11 cellular contexts compared by ENCODE assay signal in genomic region chr3:42518800-42519567, GRCh38. TPM values are rescaled to one million over a fixed set of nuclear protein-coding genes. Genes with fewer than 3 reads are reported as not detected.
DNase-seq lines count a peak whose midpoint lies in the region; ATAC-seq, FAIRE-seq and TF ChIP-seq lines count a peak whose summit lies in the region.
"Had no signal": no experiment of that assay in that cellular context is flagged by ENCODE, and none has a peak within 500 bp of the region (broad histone marks: within the 10 kb centered on the region; RNA-seq: fewer than 3 reads in every experiment).

No MANE protein-coding gene starts in this region.

- H3K4me3 Mint-ChIP-seq in activated T-cell treated with anti-CD3 and anti-CD28 coated beads, Interleukin-2, amount 50 U/mL, for 72 hours: no peak overlapping the region
- H3K4me3 Mint-ChIP-seq: naive B cell had no signal

- no peak for TF ChIP-seq POLR2A in HepG2 (IDR thresholded peaks at IDR 0.05; ENCODE audit: insufficient read depth in 1 of 2, low read depth in 2 of 2, low read length in 2 of 2)

- H3K36me3 Mint-ChIP-seq in activated T-cell treated with anti-CD3 and anti-CD28 coated beads, Interleukin-2, amount 50 U/mL, for 72 hours (ENCODE audit: insufficient read depth in 2 of 2): no peaks in the 10 kb centered on the region
- H3K36me3 Mint-ChIP-seq: naive B cell had no signal

- H3K27me3 ChIP-seq in GM06990 (replicated peaks; ENCODE audit: control insufficient read depth, insufficient read depth, low read length) (no peaks in the 10 kb centered on the region), MM.1S (replicated peaks; ENCODE audit: insufficient read depth, low read length) (no peaks in the 10 kb centered on the region), HepG2 (ENCODE audit: control insufficient read depth in 1 of 2, insufficient read depth in 2 of 2, low read length in 2 of 2) (no peaks in the 10 kb centered on the region; a peak in 1 of 5 replicates)
- H3K27me3 ChIP-seq: gastroesophageal sphincter had no signal

- H4K20me1 ChIP-seq in MM.1S (ENCODE audit: insufficient read depth, low read length): no peaks in the 10 kb centered on the region
- H4K20me1 ChIP-seq in HepG2 (ENCODE audit: insufficient read depth, low read length): no peaks in the 10 kb centered on the region

- H3K4me3 ChIP-seq in GM06990 (replicated peaks; ENCODE audit: low read depth, low read length): no peak overlapping the region
- H3K4me3 ChIP-seq in MM.1S (ENCODE audit: low read length): no peak overlapping the region
- no peak overlapping the region for H3K4me3 ChIP-seq in HepG2 (replicated peaks in 1 of 3; ENCODE audit: insufficient read depth in 1 of 3, low read depth in 2 of 3, low read length in 3 of 3)
- H3K4me3 ChIP-seq: gastroesophageal sphincter had no signal

- no peaks in the 10 kb centered on the region for H3K36me3 ChIP-seq in GM06990 (ENCODE audit: control insufficient read depth, insufficient read depth, low read length)
- H3K36me3 ChIP-seq in MM.1S (replicated peaks; ENCODE audit: insufficient read depth, low read length): no peaks in the 10 kb centered on the region
- no peaks in the 10 kb centered on the region for H3K36me3 ChIP-seq in HepG2 (replicated peaks in 1 of 2; ENCODE audit: control insufficient read depth in 1 of 2, insufficient read depth in 2 of 2, low read length in 2 of 2)
- H3K36me3 ChIP-seq: gastroesophageal sphincter had no signal

- no peak for ATAC-seq in activated T-cell treated with anti-CD3 and anti-CD28 coated beads, Interleukin-2, amount 50 U/mL, for 72 hours (replicated peaks in 1 of 2)
- no peak for ATAC-seq in HepG2
- ATAC-seq: gastroesophageal sphincter had no signal

- peak; percentile 56 for TF ChIP-seq CTCF in GM06990 (IDR thresholded peaks at IDR 0.05; ENCODE audit: insufficient read depth, low read length, poor library complexity, severe bottlenecking)
- TF ChIP-seq CTCF in MM.1S (IDR thresholded peaks at IDR 0.05; ENCODE audit: low read length): peak; percentile 19; the same call in 1 of the 2 replicates
- TF ChIP-seq CTCF in HepG2 (CRISPR knock-in tag; IDR thresholded peaks at IDR 0.05): peak; percentile 44

- no peaks in the 10 kb centered on the region for H3K9me3 Mint-ChIP-seq in activated T-cell treated with anti-CD3 and anti-CD28 coated beads, Interleukin-2, amount 50 U/mL, for 72 hours
- H3K9me3 Mint-ChIP-seq: naive B cell had no signal

- FAIRE-seq in HepG2 (lab: Jason Lieb, UNC): no peak
- FAIRE-seq: GM18507 had no signal

- DNase-seq in GM06990 (ENCODE audit: extremely low read depth, insufficient read length) (no peak), MM.1S (no peak), HepG2 (ENCODE audit: low spot score) (no peak), NCI-H1092 treated with DMSO at 0.1 percent for 48 hours (lab: John Stamatoyannopoulos, UW) (no peak), COLO829 (ENCODE audit: low spot score) (no peak), COR-L47 (lab: John Stamatoyannopoulos, UW) (no peak)
- peak; percentile 22 to 35 for DNase-seq in activated T-cell treated with anti-CD3 and anti-CD28 coated beads, Interleukin-2, amount 50 U/mL, for 72 hours
- DNase-seq: HCEC 1CT, naive B cell had no signal

- intact Hi-C loops in HepG2 (cut with micrococcal nuclease; ENCODE audit: unreplicated experiment): no loop called here

- H3K4me2 ChIP-seq in MM.1S (ENCODE audit: low read depth, low read length) (no peak overlapping the region), HepG2 (ENCODE audit: low read depth, low read length) (no peak overlapping the region)

- 20% methylated on average over 3 of the region's 6 CpGs for WGBS in HepG2 (ENCODE audit: low lambda C conversion rate)

- no peaks in the 10 kb centered on the region for H3F3A ChIP-seq in MM.1S (ENCODE audit: insufficient read depth, low read length)

- POLR2A ChIA-PET in HepG2 (lab: Yijun Ruan, JAX): no interaction called here

- H3K9me3 ChIP-seq in MM.1S (replicated peaks; ENCODE audit: insufficient read depth, low read length) (no peaks in the 10 kb centered on the region), HepG2 (ENCODE audit: low read length) (no peaks in the 10 kb centered on the region)
- H3K9me3 ChIP-seq: gastroesophageal sphincter had no signal

- CTCF ChIA-PET in HepG2 (lab: Yijun Ruan, JAX; ENCODE audit: low intra/inter-chr PET ratio, low total read pairs): no interaction called here

- no peak for TF ChIP-seq EP300 in HepG2 (IDR thresholded peaks at IDR 0.05; ENCODE audit: low read depth in 2 of 2, low read length in 2 of 2)
- no peak for TF ChIP-seq EP300 in HepG2 (CRISPR knock-in tag; IDR thresholded peaks at IDR 0.05; ENCODE audit: borderline replicate concordance)

- peaks cover 28% of the 10 kb centered on the region for H3K4me1 Mint-ChIP-seq in activated T-cell treated with anti-CD3 and anti-CD28 coated beads, Interleukin-2, amount 50 U/mL, for 72 hours (ENCODE audit: low read depth)
- H3K4me1 Mint-ChIP-seq: naive B cell had no signal

- TF ChIP-seq RAD21 in HepG2 (CRISPR knock-in tag; IDR thresholded peaks at IDR 0.05): no peak

- H3K27ac Mint-ChIP-seq in activated T-cell treated with anti-CD3 and anti-CD28 coated beads, Interleukin-2, amount 50 U/mL, for 72 hours: peak overlapping the region; percentile 43

- in situ Hi-C loops in HepG2 (cut with HindIII; ENCODE audit: extremely low pct_ligation_motif_present, low pct_unique_long_range_greater_than_20kb): no loop called here

- H3K27me3 Mint-ChIP-seq in activated T-cell treated with anti-CD3 and anti-CD28 coated beads, Interleukin-2, amount 50 U/mL, for 72 hours (ENCODE audit: low read depth): no peaks in the 10 kb centered on the region
- H3K27me3 Mint-ChIP-seq: naive B cell had no signal

- H2AFZ ChIP-seq in MM.1S (ENCODE audit: low read length) (no peak overlapping the region), HepG2 (ENCODE audit: low read length) (no peak overlapping the region)

- H3K79me2 ChIP-seq in MM.1S (ENCODE audit: low read length) (no peaks in the 10 kb centered on the region), HepG2 (ENCODE audit: insufficient read depth, low read length) (no peaks in the 10 kb centered on the region)

- H3K27ac ChIP-seq in MM.1S (ENCODE audit: low read length) (no peak overlapping the region), HepG2 (ENCODE audit: extremely low read length, insufficient read depth, low read length) (no peak overlapping the region)
- H3K27ac ChIP-seq: gastroesophageal sphincter had no signal

- BruUV-seq in HepG2 (replicated peaks; lab: Mats Ljungman, UMichigan): no TSS peak

- no peaks in the 10 kb centered on the region for H3K4me1 ChIP-seq in MM.1S (ENCODE audit: low read length)
- H3K4me1 ChIP-seq in HepG2 (ENCODE audit: insufficient read depth, low read length): peaks cover 22% of the 10 kb centered on the region
- H3K4me1 ChIP-seq: gastroesophageal sphincter had no signal

- H3K9ac ChIP-seq in MM.1S (ENCODE audit: low read length): no peak overlapping the region
- H3K9ac ChIP-seq in HepG2 (ENCODE audit: insufficient read depth, low read depth, low read length): no peak overlapping the region

- no peaks in the 10 kb centered on the region for H3K9me2 ChIP-seq in MM.1S (replicated peaks; ENCODE audit: insufficient read depth, low read length)

TF ChIP-seq in HepG2, 621 proteins besides CTCF, POLR2A, EP300 and RAD21:
- TF ChIP-seq DRAP1 (CRISPR knock-in tag; IDR thresholded peaks at IDR 0.05) (no peak), STAG1 (CRISPR knock-in tag; IDR thresholded peaks at IDR 0.05) (0 out of 2 replicates have a peak, but pooled peaks have one; percentile 19)

RNA-seq across cellular contexts. Expression of gene VIPR1, which starts 16.5 kb away (rescaled TPM):
- 1 to 10 TPM; 5.6 to 6.6 TPM for total RNA-seq in activated T-cell treated with anti-CD3 and anti-CD28 coated beads, Interleukin-2, amount 50 U/mL, for 72 hours
- 0.04 TPM in 1 of 2 replicates, not detected in the other for total RNA-seq in HepG2 (2016; rRNA removed; fragmentation: Illumina TruSeq; extraction: Trizol)
- not detected in 2 replicates for total RNA-seq in HepG2 (2016; cell fraction: cytosol; rRNA removed; fragmentation: Illumina TruSeq; extraction: Trizol; ENCODE audit: low read depth)
- total RNA-seq in HepG2 (2016; cell fraction: insoluble cytoplasmic fraction; rRNA removed; fragmentation: Illumina TruSeq; extraction: Trizol): 0.19 TPM in 1 of 2 replicates, not detected in the other
- 0.12 TPM in 1 of 2 replicates, not detected in the other for total RNA-seq in HepG2 (2016; cell fraction: membrane; rRNA removed; fragmentation: Illumina TruSeq; extraction: Trizol)
- total RNA-seq in HepG2 (2016; cell fraction: nucleus; rRNA removed; fragmentation: Illumina TruSeq; extraction: Trizol): not detected in 2 replicates
- polyA plus RNA-seq in HepG2 (2011; rRNA removed): 0.07 and 0.11 TPM in 2 replicates
- 0.04 TPM in 2 replicates for polyA plus RNA-seq in HepG2 (2011; cell fraction: cytosol; rRNA removed)
- polyA plus RNA-seq in HepG2 (2011; cell fraction: nucleus; rRNA removed): 0.27 and 0.29 TPM in 2 replicates
- polyA plus RNA-seq in HepG2 (2012): 0.30 TPM in 1 of 2 replicates, not detected in the other
- polyA plus RNA-seq in HepG2 (2016; cell fraction: cytosol; fragmentation: Illumina TruSeq; extraction: Trizol; ENCODE audit: low read depth): 0.03 TPM in 1 of 2 replicates, not detected in the other
- polyA plus RNA-seq in HepG2 (2016; cell fraction: insoluble cytoplasmic fraction; fragmentation: Illumina TruSeq; extraction: Trizol; ENCODE audit: low read depth): not detected in 2 replicates
- not detected in 2 replicates for polyA plus RNA-seq in HepG2 (2016; cell fraction: membrane; fragmentation: Illumina TruSeq; extraction: Trizol; ENCODE audit: low read depth)
- polyA plus RNA-seq in HepG2 (2016; cell fraction: nucleus; fragmentation: Illumina TruSeq; extraction: Trizol; ENCODE audit: insufficient read depth, low read depth): not detected in 2 replicates
- 0.86 TPM in 1 of 2 replicates, not detected in the other for polyA minus RNA-seq in HepG2 (2011; rRNA and poly(A)+ RNA removed; ENCODE audit: low replicate concordance)
- not detected in 2 replicates for polyA minus RNA-seq in HepG2 (2011; cell fraction: cytosol; rRNA and poly(A)+ RNA removed)
- polyA minus RNA-seq in HepG2 (2011; cell fraction: nucleus; rRNA and poly(A)+ RNA removed): 0.12 TPM in 1 of 2 replicates, not detected in the other

Comparison
In these comparisons a context has a peak if more than half of its experiments do, and no peak if none do; other contexts are left out.
1. DNase-seq: peak in activated T-cell treated with anti-CD3 and anti-CD28 coated beads, Interleukin-2, amount 50 U/mL, for 72 hours (2 of 2); none in GM06990 (single experiment), MM.1S (single experiment), HepG2 (single experiment), NCI-H1092 treated with DMSO at 0.1 percent for 48 hours (single experiment), COLO829 (single experiment) and COR-L47 (single experiment).
2. Peak in every context shown above with its lines, with median percentiles within 50 percentile points of each other: CTCF ChIP-seq.